21 cellular contexts compared by ENCODE assay signal in the genomic region with DNA sequence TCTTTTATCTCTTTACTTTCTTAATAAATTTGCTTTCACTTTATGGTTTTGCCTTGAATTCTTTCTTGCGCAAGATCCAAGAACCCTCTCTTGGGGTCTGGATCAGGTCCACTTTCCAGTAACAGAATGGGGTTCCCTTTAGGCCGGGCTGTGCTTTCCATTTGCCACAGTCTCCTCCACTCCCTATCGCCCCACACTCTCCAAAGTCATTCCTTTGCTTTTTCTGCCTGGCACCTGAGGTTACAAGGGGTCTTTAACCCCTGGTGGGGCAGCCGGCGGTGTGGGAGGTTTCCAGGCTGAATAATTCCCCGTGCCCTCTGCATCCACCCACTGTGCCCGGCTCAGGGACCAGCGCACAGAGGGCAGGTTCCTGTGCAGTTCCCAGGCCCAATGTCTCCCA. TPM values are rescaled to one million over a fixed set of nuclear protein-coding genes. Genes with fewer than 3 reads are reported as not detected.
A peak's percentile ranks its signal among the peaks of the same experiment; 100 is the strongest.
DNase-seq lines count a peak whose midpoint lies in the region; ATAC-seq and TF ChIP-seq lines count a peak whose summit lies in the region.
"Had no signal": no experiment of that assay in that cellular context is flagged by ENCODE, and none has a peak within 500 bp of the region (broad histone marks: within the 10 kb centered on the region; RNA-seq: fewer than 3 reads in every experiment).

No MANE protein-coding gene starts in this region.

- H3K9ac ChIP-seq in ES-I3 (ENCODE audit: low read depth, low read length) = peak overlapping the region; percentile 49
- peak overlapping the region; percentile 10; the same call in 1 of the 2 replicates for H3K9ac ChIP-seq in HUES64 (ENCODE audit: low read depth, low read length)
- no peak overlapping the region for H3K9ac ChIP-seq in endodermal cell (ENCODE audit: extremely low read depth, low read length, poor library complexity, severe bottlenecking)
- H3K9ac ChIP-seq: GM23248 had no signal

- peak overlapping the region; percentile 33 for H3K4me3 ChIP-seq in HUES64 (ENCODE audit: low read length)
- peak overlapping the region; percentile 47 for H3K4me3 ChIP-seq in endodermal cell (ENCODE audit: low read length)
- H3K4me3 ChIP-seq: GM12878, GM23248, SJCRH30 had no signal

- H3K36me3 Mint-ChIP-seq in endodermal cell (ENCODE audit: low read depth) = no peaks in the 10 kb centered on the region
- no peaks in the 10 kb centered on the region for H3K36me3 Mint-ChIP-seq in nephron progenitor cell (ENCODE audit: low read depth)

- H3K27ac Mint-ChIP-seq in endodermal cell (no peak overlapping the region), nephron progenitor cell (no peak overlapping the region)

- peak overlapping the region; percentile 78; the same call in 1 of the 2 replicates for H3K27ac ChIP-seq in HUES64 (ENCODE audit: low read depth, low read length)
- H3K27ac ChIP-seq in endodermal cell (ENCODE audit: low read depth, low read length) = no peak overlapping the region
- H3K27ac ChIP-seq: GM23248, SJCRH30 had no signal

- peaks cover 14% of the 10 kb centered on the region for H3K4me1 Mint-ChIP-seq in endodermal cell
- H3K4me1 Mint-ChIP-seq in nephron progenitor cell = peaks cover 10% of the 10 kb centered on the region

- WGBS in HUES64 = 35% methylated on average over 8 of the region's 8 CpGs
- WGBS in endodermal cell (ENCODE audit: insufficient coverage in 1 of 2, insufficient read length in 1 of 2), 2 experiments = 60 to 63% methylated on average over 4 to 8 of the region's 8 CpGs

- H3K9me3 Mint-ChIP-seq in endodermal cell (peaks cover 5% of the 10 kb centered on the region), nephron progenitor cell (peaks cover 23% of the 10 kb centered on the region)

- ATAC-seq in GM18870 (IDR thresholded peaks at IDR 0.05; ENCODE audit: unreplicated experiment) = no peak
- ATAC-seq: GM12878 had no signal

- H3K27me3 ChIP-seq in HUES64 (ENCODE audit: insufficient read depth, low read length) = peaks cover 33% of the 10 kb centered on the region
- peaks cover 81% of the 10 kb centered on the region for H3K27me3 ChIP-seq in endodermal cell (ENCODE audit: control insufficient read depth, insufficient read depth, low read length, poor library complexity, severe bottlenecking)

- H3K4me3 Mint-ChIP-seq in endodermal cell = peak overlapping the region; percentile 35
- peak overlapping the region; percentile 15 for H3K4me3 Mint-ChIP-seq in nephron progenitor cell

- peaks cover 95% of the 10 kb centered on the region for H3K27me3 Mint-ChIP-seq in endodermal cell (ENCODE audit: insufficient read depth)
- H3K27me3 Mint-ChIP-seq in nephron progenitor cell (ENCODE audit: low read depth, poor library complexity) = peaks cover 99% of the 10 kb centered on the region

- H3K4me1 ChIP-seq in ES-I3 (ENCODE audit: insufficient read depth, low read length) (peaks cover 9% of the 10 kb centered on the region), HUES64 (ENCODE audit: insufficient read depth, low read length) (peaks cover 15% of the 10 kb centered on the region), endodermal cell (ENCODE audit: control insufficient read depth, insufficient read depth, low read length) (no peaks in the 10 kb centered on the region)
- H3K4me1 ChIP-seq: BE2C, SJCRH30 had no signal

- H3K9me3 ChIP-seq in ES-I3 (ENCODE audit: control insufficient read depth, insufficient read depth, low read length) (peaks cover 6% of the 10 kb centered on the region), HUES64 (ENCODE audit: insufficient read depth, low read depth, low read length) (no peaks in the 10 kb centered on the region), endodermal cell (ENCODE audit: control insufficient read depth, low read length) (no peaks in the 10 kb centered on the region)
- H3K9me3 ChIP-seq: BE2C, SJCRH30 had no signal

- no peak for DNase-seq in endodermal cell
- DNase-seq in nephron progenitor cell = no peak
- no peak for DNase-seq in OCI-M1 (lab: John Stamatoyannopoulos, UW)
- no peak for DNase-seq in activated CD4-positive, alpha-beta T cell treated with anti-CD3 and anti-CD28 coated beads, Interleukin-2, amount 50 U/mL, for 4 hours
- no peak for DNase-seq in GF-D8 (lab: John Stamatoyannopoulos, UW)
- DNase-seq: BE2C, DMS79, GM23248, KBM-7, NCI-H1092 treated with DMSO at 0.1 percent for 48 hours, NCI-H146, NCI-H2081, NCI-H2171, NCI-H345, NCI-H524, SJCRH30 had no signal

- H3K36me3 ChIP-seq in ES-I3 (ENCODE audit: insufficient read depth, low read length) = no peaks in the 10 kb centered on the region
- H3K36me3 ChIP-seq in HUES64 (ENCODE audit: insufficient read depth, low read length) = no peaks in the 10 kb centered on the region
- no peaks in the 10 kb centered on the region for H3K36me3 ChIP-seq in endodermal cell (ENCODE audit: control insufficient read depth, insufficient read depth, low read length)
- H3K36me3 ChIP-seq: BE2C, SJCRH30 had no signal

- TF ChIP-seq CTCF in endodermal cell (conservative IDR thresholded peaks at IDR 0.05) (no peak), nephron progenitor cell (IDR thresholded peaks at IDR 0.05) (no peak)

RNA-seq across cellular contexts. Expression of a gene that starts 42.9 kb away (rescaled TPM):
- 3.0 TPM for polyA plus RNA-seq in HUES64 (2013, experiment 1 of 2)
- polyA plus RNA-seq in HUES64 (2013, experiment 2 of 2) = 4.6 TPM
- total RNA-seq in endodermal cell = under 1 TPM in 1 of 2 donors, not detected in 1; 0.18 TPM
- polyA plus RNA-seq in endodermal cell (2013, experiment 1 of 2) = 8.2 TPM
- 7.5 TPM for polyA plus RNA-seq in endodermal cell (2013, experiment 2 of 2)
- total RNA-seq: GM12878, GM23248, OCI-LY7, SJCRH30 had no signal
- polyA plus RNA-seq: GM23248 had no signal
